In the genomic region with DNA sequence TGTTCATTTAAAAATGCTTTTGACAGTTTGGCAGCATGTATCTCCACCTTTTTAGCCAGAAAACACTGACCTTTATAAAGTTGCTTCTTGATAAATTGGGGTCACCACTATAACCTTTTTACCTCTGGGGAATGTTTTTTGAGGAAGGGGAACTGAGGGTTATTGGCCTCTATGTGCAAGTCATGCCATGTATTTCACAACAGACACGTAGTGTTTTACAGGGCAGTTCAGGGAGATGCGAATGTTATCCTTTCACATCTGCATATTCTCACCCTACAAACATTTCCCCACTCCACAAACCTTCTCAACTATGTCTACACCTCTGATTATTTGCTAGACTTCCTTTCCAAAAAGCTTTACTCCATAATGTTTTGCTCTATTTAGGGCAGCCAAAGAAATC, we compare ENCODE assay signal across 17 cellular contexts.
"Had no signal": no experiment of that assay in that cellular context is flagged by ENCODE, and none has a peak within 500 bp of the region (broad histone marks: within the 10 kb centered on the region; RNA-seq: fewer than 3 reads in every experiment).

No MANE protein-coding gene starts in this region.

- FAIRE-seq: urothelium cell line had no signal

- DNase-seq: activated CD4-positive, CD25-positive, alpha-beta regulatory T cell treated with anti-CD3 and anti-CD28 coated beads, Interleukin-2, amount 50 U/mL, for 72 hours; activated naive CD8-positive, alpha-beta T cell treated with anti-CD3 and anti-CD28 coated beads, Interleukin-2, amount 10 ng/mL, durations not matched to agents 7 days and 5 days; anterior cingulate cortex; brain microvascular endothelial cell; cortex of kidney; effector CD4-positive, alpha-beta T cell; foreskin melanocyte; kidney glomerular epithelial cell; left ventricle myocardium superior; mesenchymal stem cell; natural killer cell; nucleus accumbens; posterior cingulate gyrus; stimulated activated CD4-positive, alpha-beta T cell treated with anti-CD3 and anti-CD28 coated beads, Interleukin-2, amount 100 ng/mL, for 48 hours; tibial artery had no signal

- H3K4me1 ChIP-seq: tibial artery had no signal

- ATAC-seq: left ventricle myocardium superior; natural killer cell; stimulated activated memory B cell treated with anti-CD40 and anti-IgM and Interleukin-4, amounts not matched to agents 10 μg/mL and 1 μg/mL and 100 μg/mL, for 72 hours had no signal

- H3K9me3 ChIP-seq: tibial artery had no signal

- H3K4me3 ChIP-seq: tibial artery had no signal
